9 cellular contexts compared by ENCODE assay signal in the genomic region with DNA sequence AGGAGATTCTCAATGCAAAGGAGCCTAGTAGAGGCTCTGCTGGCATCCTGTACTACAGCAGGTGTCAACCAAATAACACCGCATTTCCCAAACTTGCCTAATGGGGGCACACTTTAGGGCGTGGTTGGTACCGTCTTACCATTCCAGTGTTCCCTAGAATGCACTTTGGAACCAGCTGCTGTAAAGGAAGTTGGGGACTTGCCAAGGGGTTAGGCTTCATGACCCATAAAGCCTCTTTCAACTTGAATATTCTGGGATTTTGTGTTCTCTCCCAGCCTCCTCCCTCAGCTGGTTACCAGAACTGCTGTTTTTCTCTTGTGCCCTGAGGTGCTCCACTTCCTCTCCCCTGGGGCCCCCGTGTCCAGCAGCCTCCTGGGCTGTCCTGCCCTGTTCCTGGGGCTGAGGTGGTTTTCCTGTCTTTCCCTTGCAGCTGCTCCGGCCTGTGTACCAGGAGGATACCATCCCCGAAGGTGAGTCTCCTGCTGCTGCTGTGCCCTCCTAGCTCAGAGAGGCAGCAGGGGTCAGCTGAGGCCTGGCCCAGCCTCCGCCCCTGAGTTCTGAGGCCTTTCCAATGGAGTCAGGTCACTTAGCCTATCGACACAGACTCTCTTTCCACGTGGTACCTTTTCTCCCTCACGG. TPM values are rescaled to one million over a fixed set of nuclear protein-coding genes. Genes with fewer than 3 reads are reported as not detected.
DNase-seq lines count a peak whose midpoint lies in the region; ATAC-seq and TF ChIP-seq lines count a peak whose summit lies in the region.
"Had no signal": no experiment of that assay in that cellular context is flagged by ENCODE, and none has a peak within 500 bp of the region (broad histone marks: within the 10 kb centered on the region; RNA-seq: fewer than 3 reads in every experiment).

No MANE protein-coding gene starts in this region.

- ATAC-seq in HG03097 (IDR thresholded peaks at IDR 0.05; ENCODE audit: low FRiP score, unreplicated experiment): no peak
- ATAC-seq: activated naive CD8-positive, alpha-beta T cell treated with anti-CD3 and anti-CD28 coated beads, Interleukin-2, amount 50 U/mL, for 24 hours had no signal

- peaks cover 3 to 12% of the 10 kb centered on the region in 2 donors for H3K4me1 ChIP-seq in muscle layer of duodenum (ENCODE audit: control insufficient read depth in 1 of 2, insufficient read depth in 2 of 2, low read length in 2 of 2)

- H3K27ac ChIP-seq in muscle layer of duodenum (ENCODE audit: low read length): peak overlapping the region; percentile 77

- peak; percentile 32 for DNase-seq in HT1080 (ENCODE audit: low read depth)
- peak in 1 of 2 donors; percentile 57 for DNase-seq in cardiac fibroblast (ENCODE audit: low read depth in 2 of 2)
- DNase-seq in nucleus accumbens (lab: John Stamatoyannopoulos, UW): no peak
- no peak for DNase-seq in NCI-H1105 (lab: John Stamatoyannopoulos, UW)
- DNase-seq: activated naive CD8-positive, alpha-beta T cell treated with anti-CD3 and anti-CD28 coated beads, Interleukin-2, amount 50 U/mL, for 24 hours; NCI-H146 had no signal

- H3K36me3 ChIP-seq in muscle layer of duodenum (ENCODE audit: control insufficient read depth in 1 of 2, insufficient read depth in 2 of 2, low read length in 2 of 2): peaks cover 3 to 5% of the 10 kb centered on the region in 2 donors

- H3K4me3 ChIP-seq in cardiac fibroblast (replicated peaks in 1 of 2; ENCODE audit: low read depth in 2 of 2, low read length in 2 of 2) (no peak overlapping the region), muscle layer of duodenum (ENCODE audit: low read depth in 1 of 2, low read length in 2 of 2) (no peak overlapping the region)

- TF ChIP-seq CTCF in GM12872 (IDR thresholded peaks at IDR 0.05; ENCODE audit: insufficient read depth, low read depth, low read length) (peak; percentile 66), cardiac fibroblast (IDR thresholded peaks at IDR 0.05; ENCODE audit: low read depth, low read length) (peak; percentile 8)

- H3K27me3 ChIP-seq in muscle layer of duodenum (ENCODE audit: low read depth, low read length): no peaks in the 10 kb centered on the region

- H3K9me3 ChIP-seq in muscle layer of duodenum (ENCODE audit: control insufficient read depth in 1 of 2, low read length in 2 of 2): no peaks in the 10 kb centered on the region

RNA-seq across cellular contexts. Expression of gene RGS3, which starts 44.7 kb away (rescaled TPM):
- total RNA-seq in HT1080 (2014; rRNA removed; shearing (Covaris generic)): 51.4 and 52.0 TPM in 2 replicates
- polyA plus RNA-seq in HT1080 (2015; cell fraction: cytosol; rRNA removed): 54.0 and 54.5 TPM in 2 replicates
- polyA plus RNA-seq in HT1080 (2015; cell fraction: nucleus; rRNA removed): 67.7 and 73.3 TPM in 2 replicates
